Comparison of ENCODE assay signal across 19 cellular contexts in the genomic region with DNA sequence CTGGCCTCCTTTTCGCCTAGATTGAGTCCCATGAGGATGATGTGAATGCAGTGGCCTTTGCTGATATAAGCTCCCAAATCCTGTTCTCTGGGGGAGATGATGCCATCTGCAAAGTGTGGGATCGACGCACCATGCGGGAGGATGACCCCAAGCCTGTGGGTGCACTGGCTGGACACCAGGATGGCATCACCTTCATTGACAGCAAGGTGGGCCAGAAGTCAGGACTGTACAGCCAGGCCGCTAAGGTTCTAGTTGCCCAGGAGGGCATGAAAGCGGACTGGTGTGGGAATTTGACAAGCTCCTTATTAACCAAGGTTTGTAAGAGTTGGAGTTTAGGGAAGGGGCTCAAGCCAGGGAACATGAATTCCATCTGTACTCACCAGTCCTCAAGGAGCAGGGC. TPM values are rescaled to one million over a fixed set of nuclear protein-coding genes. Genes with fewer than 3 reads are reported as not detected.
DNase-seq lines count a peak whose midpoint lies in the region; ATAC-seq and TF ChIP-seq lines count a peak whose summit lies in the region.
"Had no signal": no experiment of that assay in that cellular context is flagged by ENCODE, and none has a peak within 500 bp of the region (broad histone marks: within the 10 kb centered on the region; RNA-seq: fewer than 3 reads in every experiment).

No MANE protein-coding gene starts in this region.

- H3K4me3 Mint-ChIP-seq in activated T-helper 17 cell treated with anti-CD3 and anti-CD28 coated beads, Interleukin-2, amount 50 U/mL, for 72 hours = no peak overlapping the region
- H3K4me3 Mint-ChIP-seq: CD4-positive, alpha-beta memory T cell; H9 had no signal

- no peak overlapping the region for H3K4me3 ChIP-seq in H7 (ENCODE audit: insufficient read depth, low read depth, low read length)
- H3K4me3 ChIP-seq in spleen = no peak overlapping the region
- H3K4me3 ChIP-seq: GM23248 had no signal

- H3K36me3 ChIP-seq in H7 (replicated peaks; ENCODE audit: control insufficient read depth, insufficient read depth, low read length) (peaks cover 33% of the 10 kb centered on the region), spleen (peaks cover 3 to 82% (median 71%) of the 10 kb centered on the region in 6 donors)

- H3K9me3 Mint-ChIP-seq in activated T-helper 17 cell treated with anti-CD3 and anti-CD28 coated beads, Interleukin-2, amount 50 U/mL, for 72 hours = no peaks in the 10 kb centered on the region
- H3K9me3 Mint-ChIP-seq: H9 had no signal

- H3K9me3 ChIP-seq in spleen = no peaks in the 10 kb centered on the region

- DNase-seq in H7 (peak; percentile 3), spleen (peak; percentile 37), anterior cingulate cortex (lab: John Stamatoyannopoulos, UW) (no peak), GM13976 (ENCODE audit: low spot score) (no peak)
- DNase-seq: C1 segment of cervical spinal cord; Calu3; CD4-positive, alpha-beta memory T cell; COR-L47; DMS53; DMS79 treated with DMSO at 0.1 percent for 48 hours; GF-D8; GM23248; H9 had no signal

- TF ChIP-seq CTCF in spleen (IDR thresholded peaks at IDR 0.05 in 8 of 11, conservative IDR thresholded peaks at IDR 0.05 in 3 of 11) (no peak), GM13976 (IDR thresholded peaks at IDR 0.05; ENCODE audit: borderline replicate concordance, control extremely low read depth, extremely low read depth, insufficient read depth, missing control alignments) (no peak)

- ATAC-seq in activated T-helper 17 cell treated with anti-CD3 and anti-CD28 coated beads, Interleukin-2, amount 50 U/mL, for 72 hours (replicated peaks) = no peak
- ATAC-seq in HG02870 (IDR thresholded peaks at IDR 0.05; ENCODE audit: unreplicated experiment) = no peak
- ATAC-seq: HCT116 had no signal

- H3K27me3 ChIP-seq in H7 (ENCODE audit: control insufficient read depth, insufficient read depth, low read length) = no peaks in the 10 kb centered on the region
- no peaks in the 10 kb centered on the region for H3K27me3 ChIP-seq in spleen (replicated peaks in 1 of 7)

- H3K4me1 Mint-ChIP-seq in activated T-helper 17 cell treated with anti-CD3 and anti-CD28 coated beads, Interleukin-2, amount 50 U/mL, for 72 hours = peaks cover 24% of the 10 kb centered on the region

- no peaks in the 10 kb centered on the region for H3K27me3 Mint-ChIP-seq in activated T-helper 17 cell treated with anti-CD3 and anti-CD28 coated beads, Interleukin-2, amount 50 U/mL, for 72 hours
- H3K27me3 Mint-ChIP-seq: CD4-positive, alpha-beta memory T cell had no signal

- H3K27ac Mint-ChIP-seq in activated T-helper 17 cell treated with anti-CD3 and anti-CD28 coated beads, Interleukin-2, amount 50 U/mL, for 72 hours = peak overlapping the region; percentile 64
- H3K27ac Mint-ChIP-seq: H9 had no signal

- peaks cover 20 to 65% (median 44%) of the 10 kb centered on the region in 6 donors for H3K4me1 ChIP-seq in spleen

- 97 to 99% (median 98%) methylated on average over 6 of the region's 6 CpGs for WGBS in spleen, 5 donors

- intact Hi-C loops in spleen (cut with DNase I; ENCODE audit: low total_unique reads) = no loop called here

- H3K36me3 Mint-ChIP-seq in activated T-helper 17 cell treated with anti-CD3 and anti-CD28 coated beads, Interleukin-2, amount 50 U/mL, for 72 hours (ENCODE audit: low read depth) = peaks cover 97% of the 10 kb centered on the region

- TF ChIP-seq POLR2A in spleen (IDR thresholded peaks at IDR 0.05) = no peak

- no peak overlapping the region for H3K27ac ChIP-seq in spleen
- H3K27ac ChIP-seq: GM23248 had no signal

- in situ Hi-C loops in GM13976 (cut with MboI; ENCODE audit: low sequenced_read_pairs, unreplicated experiment) = no loop called here

RNA-seq across cellular contexts. Expression of gene NRL, which starts 4.9 kb away (rescaled TPM):
- 0.87 and 2.1 TPM in 2 replicates for total RNA-seq in H7 (2014; rRNA removed; shearing (Covaris generic))
- total RNA-seq in activated T-helper 17 cell treated with anti-CD3 and anti-CD28 coated beads, Interleukin-2, amount 50 U/mL, for 72 hours = 1 to 10 TPM; 1.7 to 2.5 TPM
- 1 to 10 TPM; 2.0 to 7.8 (median 4.2) TPM for total RNA-seq in spleen
- polyA plus RNA-seq in spleen = 1 to 10 TPM; 2.7 to 4.7 (median 3.7) TPM
- total RNA-seq: A172 had no signal

RNA-seq across cellular contexts. Expression of gene DCAF11, which starts 5.1 kb away (rescaled TPM):
- total RNA-seq in H7 (2014; rRNA removed; shearing (Covaris generic)) = 70.4 and 90.1 TPM in 2 replicates
- total RNA-seq in activated T-helper 17 cell treated with anti-CD3 and anti-CD28 coated beads, Interleukin-2, amount 50 U/mL, for 72 hours = 10 to 100 TPM; 72.4 to 94.8 TPM
- total RNA-seq in spleen = 100 to 1,000 TPM in 2 of 7 donors, 10 to 100 TPM in 5; 73.8 to 110 (median 80.9) TPM
- polyA plus RNA-seq in spleen = 10 to 100 TPM; 28.7 to 42.5 (median 32.4) TPM

RNA-seq across cellular contexts. Expression of gene FITM1, which starts 10.8 kb away (rescaled TPM):
- total RNA-seq in H7 (2014; rRNA removed; shearing (Covaris generic)) = not detected in 2 replicates
- under 1 TPM in 1 of 2 donors, not detected in 1; 0.58 TPM for total RNA-seq in activated T-helper 17 cell treated with anti-CD3 and anti-CD28 coated beads, Interleukin-2, amount 50 U/mL, for 72 hours
- total RNA-seq in spleen = 10 to 100 TPM in 2 of 7 donors, 1 to 10 TPM in 5; 3.7 to 12.9 (median 9.0) TPM
- polyA plus RNA-seq in spleen = 1 to 10 TPM; 4.6 to 9.6 (median 8.3) TPM
- total RNA-seq: A172, A673, Daoy, GM23248 had no signal
- polyA plus RNA-seq: GM23248 had no signal

RNA-seq across cellular contexts. Expression of gene PSME1, which starts 16.3 kb away (rescaled TPM):
- 46.9 and 49.3 TPM in 2 replicates for total RNA-seq in H7 (2014; rRNA removed; shearing (Covaris generic))
- 100 to 1,000 TPM; 361 to 375 TPM for total RNA-seq in activated T-helper 17 cell treated with anti-CD3 and anti-CD28 coated beads, Interleukin-2, amount 50 U/mL, for 72 hours
- total RNA-seq in spleen = 100 to 1,000 TPM; 157 to 303 (median 247) TPM
- 100 to 1,000 TPM; 349 to 441 (median 364) TPM for polyA plus RNA-seq in spleen

RNA-seq across cellular contexts. Expression of gene EMC9, which starts 21.7 kb away (rescaled TPM):
- 25.7 and 35.9 TPM in 2 replicates for total RNA-seq in H7 (2014; rRNA removed; shearing (Covaris generic))
- total RNA-seq in activated T-helper 17 cell treated with anti-CD3 and anti-CD28 coated beads, Interleukin-2, amount 50 U/mL, for 72 hours = 10 to 100 TPM; 31.0 to 43.8 TPM
- 10 to 100 TPM; 17.7 to 27.3 (median 19.9) TPM for total RNA-seq in spleen
- polyA plus RNA-seq in spleen = 10 to 100 TPM; 25.4 to 50.6 (median 48.5) TPM

Comparison
In these comparisons a context has a peak if more than half of its experiments do, and no peak if none do; other contexts are left out.
1. DNase-seq: peak in H7 (single experiment) and spleen (single experiment); none in anterior cingulate cortex (0 of 58) and GM13976 (single experiment).